Comparison of ENCODE assay signal across 9 cellular contexts in genomic region chr6:89817481-89817880, GRCh38. TPM values are rescaled to one million over a fixed set of nuclear protein-coding genes. Genes with fewer than 3 reads are reported as not detected.
DNase-seq lines count a peak whose midpoint lies in the region; ATAC-seq and TF ChIP-seq lines count a peak whose summit lies in the region.
"Had no signal": no experiment of that assay in that cellular context is flagged by ENCODE, and none has a peak within 500 bp of the region (broad histone marks: within the 10 kb centered on the region; RNA-seq: fewer than 3 reads in every experiment).

No MANE protein-coding gene starts in this region.

- TF ChIP-seq POLR2A in vagina (IDR thresholded peaks at IDR 0.05): no peak

- H3K36me3 ChIP-seq in vagina: no peaks in the 10 kb centered on the region

- H3K4me3 Mint-ChIP-seq in activated T-cell treated with anti-CD3 and anti-CD28 coated beads, Interleukin-2, amount 50 U/mL, for 72 hours: peak overlapping the region; percentile 54 to 95
- H3K4me3 Mint-ChIP-seq in WTC11: peak overlapping the region; percentile 92
- H3K4me3 Mint-ChIP-seq in stimulated activated effector memory CD8-positive, alpha-beta T cell treated with anti-CD3 and anti-CD28 coated beads, Interleukin-12 subunit alpha, Interleukin-12 subunit beta, amount 100 ng/mL, for 72 hours: peak overlapping the region; percentile 87

- H3K27ac Mint-ChIP-seq in activated T-cell treated with anti-CD3 and anti-CD28 coated beads, Interleukin-2, amount 50 U/mL, for 72 hours: peak overlapping the region; percentile 36
- peak overlapping the region; percentile 100 for H3K27ac Mint-ChIP-seq in WTC11
- peak overlapping the region; percentile 78 for H3K27ac Mint-ChIP-seq in stimulated activated effector memory CD8-positive, alpha-beta T cell treated with anti-CD3 and anti-CD28 coated beads, Interleukin-12 subunit alpha, Interleukin-12 subunit beta, amount 100 ng/mL, for 72 hours

- peaks cover 26% of the 10 kb centered on the region for H3K4me1 ChIP-seq in vagina

- no peaks in the 10 kb centered on the region for H3K27me3 Mint-ChIP-seq in activated T-cell treated with anti-CD3 and anti-CD28 coated beads, Interleukin-2, amount 50 U/mL, for 72 hours (ENCODE audit: low read depth)
- H3K27me3 Mint-ChIP-seq in WTC11 (ENCODE audit: low read depth): no peaks in the 10 kb centered on the region

- no peaks in the 10 kb centered on the region for H3K27me3 ChIP-seq in vagina

- peaks cover 40% of the 10 kb centered on the region for H3K4me1 Mint-ChIP-seq in activated T-cell treated with anti-CD3 and anti-CD28 coated beads, Interleukin-2, amount 50 U/mL, for 72 hours (ENCODE audit: low read depth)
- peaks cover 53% of the 10 kb centered on the region for H3K4me1 Mint-ChIP-seq in WTC11
- H3K4me1 Mint-ChIP-seq in stimulated activated effector memory CD8-positive, alpha-beta T cell treated with anti-CD3 and anti-CD28 coated beads, Interleukin-12 subunit alpha, Interleukin-12 subunit beta, amount 100 ng/mL, for 72 hours: peaks cover 37% of the 10 kb centered on the region

- H3K9me3 Mint-ChIP-seq in activated T-cell treated with anti-CD3 and anti-CD28 coated beads, Interleukin-2, amount 50 U/mL, for 72 hours: no peaks in the 10 kb centered on the region
- H3K9me3 Mint-ChIP-seq in WTC11: no peaks in the 10 kb centered on the region
- no peaks in the 10 kb centered on the region for H3K9me3 Mint-ChIP-seq in stimulated activated effector memory CD8-positive, alpha-beta T cell treated with anti-CD3 and anti-CD28 coated beads, Interleukin-12 subunit alpha, Interleukin-12 subunit beta, amount 100 ng/mL, for 72 hours

- CTCF ChIA-PET in WTC11 (lab: Charles Lee): interaction anchor here (1.2 kb wide), 1 partner anchor 24 kb away, joined by 4 read pairs; no protein-coding TSS in a partner anchor

- TF ChIP-seq CTCF in WTC11 (IDR thresholded peaks at IDR 0.05): no peak
- TF ChIP-seq CTCF in vagina (IDR thresholded peaks at IDR 0.05): no peak

- H3K36me3 Mint-ChIP-seq in activated T-cell treated with anti-CD3 and anti-CD28 coated beads, Interleukin-2, amount 50 U/mL, for 72 hours (ENCODE audit: insufficient read depth in 2 of 2): peaks cover 3 to 5% of the 10 kb centered on the region in 2 donors
- no peaks in the 10 kb centered on the region for H3K36me3 Mint-ChIP-seq in WTC11
- H3K36me3 Mint-ChIP-seq in stimulated activated effector memory CD8-positive, alpha-beta T cell treated with anti-CD3 and anti-CD28 coated beads, Interleukin-12 subunit alpha, Interleukin-12 subunit beta, amount 100 ng/mL, for 72 hours: peaks cover 8% of the 10 kb centered on the region

- no peaks in the 10 kb centered on the region for H3K9me3 ChIP-seq in vagina

- no peak overlapping the region for H3K27ac ChIP-seq in vagina

- DNase-seq in activated T-cell treated with anti-CD3 and anti-CD28 coated beads, Interleukin-2, amount 50 U/mL, for 72 hours: no peak
- no peak for DNase-seq in activated T-cell treated with anti-CD3 and anti-CD28 coated beads, Interleukin-2, amount 50 U/mL, for 1 hour
- no peak for DNase-seq in WTC11 (ENCODE audit: low spot score)
- no peak for DNase-seq in stimulated activated effector memory CD8-positive, alpha-beta T cell treated with anti-CD3 and anti-CD28 coated beads, Interleukin-12 subunit alpha, Interleukin-12 subunit beta, amount 100 ng/mL, for 72 hours (ENCODE audit: low spot score in 2 of 2)
- no peak for DNase-seq in vagina (ENCODE audit: extremely low spot score in 2 of 2)
- DNase-seq in posterior cingulate gyrus: no peak
- DNase-seq in NCI-H2171 (lab: John Stamatoyannopoulos, UW): no peak
- DNase-seq: SHP77 treated with DMSO at 0.1 percent for 48 hours had no signal

- intact Hi-C loops in vagina (cut with DNase I) (no loop called here), posterior cingulate gyrus (cut with DNase I) (loop anchor here (10.0 kb wide), 1 partner anchor 463 kb away; the partner anchor contains the start of gene UBE2J1)

- ATAC-seq in activated T-cell treated with anti-CD3 and anti-CD28 coated beads, Interleukin-2, amount 50 U/mL, for 72 hours (replicated peaks in 1 of 2): no peak
- ATAC-seq in WTC11: peak; percentile 67
- no peak for ATAC-seq in stimulated activated effector memory CD8-positive, alpha-beta T cell treated with anti-CD3 and anti-CD28 coated beads, Interleukin-12 subunit alpha, Interleukin-12 subunit beta, amount 100 ng/mL, for 72 hours

- peak overlapping the region; percentile 99 for H3K4me3 ChIP-seq in iPS-11a (ENCODE audit: low read depth, low read length)
- H3K4me3 ChIP-seq in vagina: no peak overlapping the region

- POLR2A ChIA-PET in WTC11 (lab: Charles Lee): no interaction called here

TF ChIP-seq in WTC11, 78 proteins besides CTCF, POLR2A, EP300 and RAD21 (continues in another document):
- no peak for TF ChIP-seq MXD4 (CRISPR knock-in tag; IDR thresholded peaks at IDR 0.05; ENCODE audit: borderline replicate concordance)
- 0 out of 2 replicates have a peak, but pooled peaks have one; percentile 19 for TF ChIP-seq SMAD4 (CRISPR knock-in tag; IDR thresholded peaks at IDR 0.05)
- no peak for TF ChIP-seq ZNF121 (CRISPR knock-in tag; IDR thresholded peaks at IDR 0.05)
- TF ChIP-seq E2F4 (CRISPR knock-in tag; IDR thresholded peaks at IDR 0.05; ENCODE audit: borderline replicate concordance, low read depth): no peak
- peak; percentile 83 for TF ChIP-seq ETV6 (CRISPR knock-in tag; IDR thresholded peaks at IDR 0.05)
- TF ChIP-seq IRF2 (CRISPR knock-in tag; IDR thresholded peaks at IDR 0.05; ENCODE audit: borderline replicate concordance, low read depth): no peak
- TF ChIP-seq FOXJ3 (CRISPR knock-in tag; IDR thresholded peaks at IDR 0.05; ENCODE audit: borderline replicate concordance): no peak
- TF ChIP-seq ZMAT4 (CRISPR knock-in tag; IDR thresholded peaks at IDR 0.05): 0 out of 2 replicates have a peak, but pooled peaks have one; percentile 27
- no peak; the same call in 1 of the 2 replicates for TF ChIP-seq TEAD1 (CRISPR knock-in tag; IDR thresholded peaks at IDR 0.05)
- no peak for TF ChIP-seq TEAD4 (CRISPR knock-in tag; IDR thresholded peaks at IDR 0.05)
- TF ChIP-seq NR2C2 (CRISPR knock-in tag; IDR thresholded peaks at IDR 0.05): no peak
- TF ChIP-seq MLX (CRISPR knock-in tag; IDR thresholded peaks at IDR 0.05): no peak
- peak; percentile 97 for TF ChIP-seq FOXP4 (CRISPR knock-in tag; IDR thresholded peaks at IDR 0.05)
- no peak for TF ChIP-seq ZBTB21 (CRISPR knock-in tag; IDR thresholded peaks at IDR 0.05; ENCODE audit: borderline replicate concordance)
- peak; percentile 70 for TF ChIP-seq SMAD3 (CRISPR knock-in tag; IDR thresholded peaks at IDR 0.05; ENCODE audit: borderline replicate concordance)
- TF ChIP-seq NR1H2 (CRISPR knock-in tag; IDR thresholded peaks at IDR 0.05): no peak
- TF ChIP-seq HMGA2 (CRISPR knock-in tag; IDR thresholded peaks at IDR 0.05): no peak
- TF ChIP-seq IRF1 (CRISPR knock-in tag; IDR thresholded peaks at IDR 0.05): no peak
- TF ChIP-seq FOXK1 (CRISPR knock-in tag; IDR thresholded peaks at IDR 0.05): peak; percentile 99
- no peak for TF ChIP-seq RELA (CRISPR knock-in tag; IDR thresholded peaks at IDR 0.05; ENCODE audit: borderline replicate concordance)

RNA-seq across cellular contexts. Expression of gene MDN1, which starts 2.1 kb away (rescaled TPM):
- 10 to 100 TPM; 41.0 to 48.2 TPM for total RNA-seq in activated T-cell treated with anti-CD3 and anti-CD28 coated beads, Interleukin-2, amount 50 U/mL, for 72 hours
- total RNA-seq in WTC11 (2021): 146 to 195 TPM (median 146 TPM) in 3 replicates
- 23.8 TPM for total RNA-seq in vagina

RNA-seq across cellular contexts. Expression of gene CASP8AP2, which starts 12.2 kb away (rescaled TPM):
- 10 to 100 TPM; 27.2 to 36.1 TPM for total RNA-seq in activated T-cell treated with anti-CD3 and anti-CD28 coated beads, Interleukin-2, amount 50 U/mL, for 72 hours
- total RNA-seq in WTC11 (2021) (24.2 to 27.9 TPM (median 25.0 TPM) in 3 replicates), vagina (21.9 TPM)

Comparison
In these comparisons a context has a peak if more than half of its experiments do, and no peak if none do; other contexts are left out.
1. H3K27ac Mint-ChIP-seq: peak in every context shown above with its lines; median percentile 100 in WTC11; 78 in stimulated activated effector memory CD8-positive, alpha-beta T cell treated with anti-CD3 and anti-CD28 coated beads, Interleukin-12 subunit alpha, Interleukin-12 subunit beta, amount 100 ng/mL, for 72 hours; 36 in activated T-cell treated with anti-CD3 and anti-CD28 coated beads, Interleukin-2, amount 50 U/mL, for 72 hours.